Comparison of ENCODE assay signal across 1 cellular context in the genomic region with DNA sequence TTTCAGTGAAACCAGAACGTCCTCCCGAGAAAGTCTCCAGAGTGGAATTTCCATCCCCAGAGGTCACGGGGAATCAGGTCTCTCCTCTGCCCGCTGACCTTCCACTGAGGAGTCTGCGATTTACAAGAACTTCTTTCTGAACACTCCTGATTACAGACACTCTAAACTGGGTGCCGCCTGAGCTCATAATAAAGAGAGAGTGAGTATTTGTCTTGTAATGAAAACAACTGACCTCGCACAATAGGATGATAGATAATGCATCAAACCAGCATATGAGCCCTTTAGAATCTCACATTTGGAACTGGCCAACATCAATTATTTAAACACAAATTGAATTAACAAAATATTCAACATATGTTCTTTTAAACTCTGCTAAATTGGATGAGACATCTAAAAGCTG.
TF ChIP-seq lines count a peak whose summit lies in the region.

No MANE protein-coding gene starts in this region.

TF ChIP-seq in H1, 55 proteins besides CTCF, POLR2A, EP300 and RAD21:
- TF ChIP-seq SIRT6 (IDR thresholded peaks at IDR 0.05; ENCODE audit: low read length) (no peak), RBBP5 (IDR thresholded peaks at IDR 0.05; ENCODE audit: borderline replicate concordance, low read depth, low read length) (no peak), MAFK (IDR thresholded peaks at IDR 0.05; ENCODE audit: low read depth, low read length) (no peak), SIX5 (IDR thresholded peaks at IDR 0.05; ENCODE audit: low read depth, low read length) (no peak), BACH1 (IDR thresholded peaks at IDR 0.05; ENCODE audit: low read length) (no peak), CHD7 (IDR thresholded peaks at IDR 0.05; ENCODE audit: insufficient replicate concordance, low read length) (no peak), GTF2F1 (IDR thresholded peaks at IDR 0.05; ENCODE audit: borderline replicate concordance, low read depth, low read length) (no peak), SAP30 (IDR thresholded peaks at IDR 0.05; ENCODE audit: insufficient read depth, insufficient replicate concordance, low read length) (no peak), SRF (IDR thresholded peaks at IDR 0.05; ENCODE audit: low read depth, low read length) (no peak), JUN (IDR thresholded peaks at IDR 0.05; ENCODE audit: low read depth, low read length) (no peak), RFX5 (IDR thresholded peaks at IDR 0.05; ENCODE audit: borderline replicate concordance, low read depth, low read length) (no peak), BRCA1 (IDR thresholded peaks at IDR 0.05; ENCODE audit: low read depth, low read length) (no peak), CHD1 (IDR thresholded peaks at IDR 0.05; ENCODE audit: low read depth, low read length) (no peak), KDM4A (IDR thresholded peaks at IDR 0.05; ENCODE audit: low read depth, low read length, severe bottlenecking) (no peak), CTBP2 (IDR thresholded peaks at IDR 0.05; ENCODE audit: borderline replicate concordance, insufficient read depth, insufficient read length, low read length) (no peak), HDAC2 (IDR thresholded peaks at IDR 0.05; ENCODE audit: borderline replicate concordance in 1 of 2, low read depth in 2 of 2, low read length in 2 of 2) (no peak), ATF2 (IDR thresholded peaks at IDR 0.05; ENCODE audit: low read length) (no peak), POLR2AphosphoS5 (IDR thresholded peaks at IDR 0.05; ENCODE audit: low read depth, low read length) (no peak)
- TF ChIP-seq, protein P1, sequence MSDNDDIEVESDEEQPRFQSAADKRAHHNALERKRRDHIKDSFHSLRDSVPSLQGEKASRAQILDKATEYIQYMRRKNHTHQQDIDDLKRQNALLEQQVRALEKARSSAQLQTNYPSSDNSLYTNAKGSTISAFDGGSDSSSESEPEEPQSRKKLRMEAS (IDR thresholded peaks at IDR 0.05) = no peak
